In the genomic region with DNA sequence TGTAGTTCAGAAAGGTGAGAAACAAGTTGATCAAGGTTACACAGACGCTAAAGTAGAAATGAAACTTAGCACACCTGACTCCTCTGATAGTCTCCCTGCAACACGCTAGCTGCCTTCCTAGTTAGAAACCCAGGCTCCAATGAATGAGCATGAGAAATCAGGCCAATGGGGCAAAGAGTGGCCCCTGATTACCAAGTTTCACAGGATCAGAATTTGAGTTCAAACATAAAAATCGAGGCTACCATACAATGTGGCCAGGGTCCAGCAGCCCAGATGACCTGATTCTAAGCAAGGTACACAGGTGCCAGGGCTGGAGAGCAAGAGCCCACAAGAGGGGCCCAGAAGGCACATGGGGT, we compare ENCODE assay signal across 16 cellular contexts. TPM values are rescaled to one million over a fixed set of nuclear protein-coding genes. Genes with fewer than 3 reads are reported as not detected.
DNase-seq lines count a peak whose midpoint lies in the region; ATAC-seq, FAIRE-seq and TF ChIP-seq lines count a peak whose summit lies in the region.
"Had no signal": no experiment of that assay in that cellular context is flagged by ENCODE, and none has a peak within 500 bp of the region (broad histone marks: within the 10 kb centered on the region; RNA-seq: fewer than 3 reads in every experiment).

No MANE protein-coding gene starts in this region.

- DNase-seq in GM18507 (ENCODE audit: extremely low spot score, insufficient read length, low read depth) (no peak), chondrocyte (ENCODE audit: low spot score) (no peak), progenitor cell of endocrine pancreas (ENCODE audit: low spot score, unreplicated experiment) (no peak), globus pallidus (ENCODE audit: low spot score) (no peak), SIG-M5 (lab: John Stamatoyannopoulos, UW) (no peak), NCI-H1092 (lab: John Stamatoyannopoulos, UW) (no peak)
- no peak for DNase-seq in activated CD8-positive, alpha-beta T cell treated with anti-CD3 and anti-CD28 coated beads, Interleukin-2, amount 10 ng/mL, durations not matched to agents 7 days and 5 days
- DNase-seq: glutamatergic neuron, lower lobe of right lung, psoas muscle, upper lobe of left lung had no signal

- H3K4me3 Mint-ChIP-seq in chondrocyte (ENCODE audit: unreplicated experiment) = no peak overlapping the region
- H3K4me3 Mint-ChIP-seq in progenitor cell of endocrine pancreas (ENCODE audit: low read depth) = no peak overlapping the region
- no peak overlapping the region for H3K4me3 Mint-ChIP-seq in activated CD8-positive, alpha-beta T cell treated with anti-CD3 and anti-CD28 coated beads, Interleukin-2, amount 10 ng/mL, durations not matched to agents 7 days and 5 days

- FAIRE-seq in GM18507 (lab: Jason Lieb, UNC) = peak; percentile 9
- FAIRE-seq: H54 had no signal

- peaks cover 66% of the 10 kb centered on the region for H3K4me1 Mint-ChIP-seq in chondrocyte (ENCODE audit: low read depth)
- peaks cover 44% of the 10 kb centered on the region for H3K4me1 Mint-ChIP-seq in progenitor cell of endocrine pancreas (ENCODE audit: low read depth)
- no peaks in the 10 kb centered on the region for H3K4me1 Mint-ChIP-seq in activated CD8-positive, alpha-beta T cell treated with anti-CD3 and anti-CD28 coated beads, Interleukin-2, amount 10 ng/mL, durations not matched to agents 7 days and 5 days (ENCODE audit: low read depth)

- no peaks in the 10 kb centered on the region for H3K9me3 Mint-ChIP-seq in chondrocyte (ENCODE audit: low read depth)
- H3K9me3 Mint-ChIP-seq in progenitor cell of endocrine pancreas (ENCODE audit: low read depth) = peaks cover 7% of the 10 kb centered on the region
- H3K9me3 Mint-ChIP-seq in activated CD8-positive, alpha-beta T cell treated with anti-CD3 and anti-CD28 coated beads, Interleukin-2, amount 10 ng/mL, durations not matched to agents 7 days and 5 days (ENCODE audit: insufficient read depth) = no peaks in the 10 kb centered on the region

- POLR2A ChIA-PET in activated CD8-positive, alpha-beta T cell treated with anti-CD3 and anti-CD28 coated beads, Interleukin-2, amount 10 ng/mL, durations not matched to agents 7 days and 5 days (lab: Charles Lee) = no interaction called here

- CTCF ChIA-PET in activated CD8-positive, alpha-beta T cell treated with anti-CD3 and anti-CD28 coated beads, Interleukin-2, amount 10 ng/mL, durations not matched to agents 7 days and 5 days (lab: Charles Lee) = interaction anchor here (2.2 kb wide), 1 partner anchor 27 kb away, joined by 6 read pairs; no protein-coding TSS in a partner anchor

- TF ChIP-seq CTCF in chondrocyte (IDR thresholded peaks at IDR 0.05) (no peak), progenitor cell of endocrine pancreas (IDR thresholded peaks at IDR 0.05; ENCODE audit: unreplicated experiment) (no peak)

- H3K27ac Mint-ChIP-seq in chondrocyte (ENCODE audit: unreplicated experiment) (peak overlapping the region; percentile 13), progenitor cell of endocrine pancreas (peak overlapping the region; percentile 59)
- no peak overlapping the region for H3K27ac Mint-ChIP-seq in activated CD8-positive, alpha-beta T cell treated with anti-CD3 and anti-CD28 coated beads, Interleukin-2, amount 10 ng/mL, durations not matched to agents 7 days and 5 days

- peak; percentile 31 for ATAC-seq in HG02610 (IDR thresholded peaks at IDR 0.05; ENCODE audit: unreplicated experiment)
- ATAC-seq in activated CD8-positive, alpha-beta T cell treated with anti-CD3 and anti-CD28 coated beads, Interleukin-2, amount 10 ng/mL, durations not matched to agents 7 days and 5 days = no peak
- ATAC-seq: lower lobe of right lung, psoas muscle had no signal

- H3K36me3 Mint-ChIP-seq in chondrocyte (ENCODE audit: low read depth) (no peaks in the 10 kb centered on the region), progenitor cell of endocrine pancreas (ENCODE audit: insufficient read depth) (peaks cover 13% of the 10 kb centered on the region)
- H3K36me3 Mint-ChIP-seq in activated CD8-positive, alpha-beta T cell treated with anti-CD3 and anti-CD28 coated beads, Interleukin-2, amount 10 ng/mL, durations not matched to agents 7 days and 5 days (ENCODE audit: low read depth) = no peaks in the 10 kb centered on the region

- no peaks in the 10 kb centered on the region for H3K27me3 Mint-ChIP-seq in chondrocyte (ENCODE audit: low read depth)
- no peaks in the 10 kb centered on the region for H3K27me3 Mint-ChIP-seq in progenitor cell of endocrine pancreas
- peaks cover 14% of the 10 kb centered on the region for H3K27me3 Mint-ChIP-seq in activated CD8-positive, alpha-beta T cell treated with anti-CD3 and anti-CD28 coated beads, Interleukin-2, amount 10 ng/mL, durations not matched to agents 7 days and 5 days (ENCODE audit: low read depth)

RNA-seq across cellular contexts. Expression of a gene that starts 7.7 kb away (rescaled TPM):
- total RNA-seq in chondrocyte (14.7 to 17.0 TPM (median 16.4 TPM) in 3 replicates), progenitor cell of endocrine pancreas (143 and 156 TPM in 2 replicates)
- total RNA-seq in activated CD8-positive, alpha-beta T cell treated with anti-CD3 and anti-CD28 coated beads, Interleukin-2, amount 10 ng/mL, durations not matched to agents 7 days and 5 days = 1 to 10 TPM in 1 of 2 experiments, under 1 TPM in 1; 0.29 to 1.1 TPM

RNA-seq across cellular contexts. Expression of a gene that starts 40.6 kb away (rescaled TPM):
- total RNA-seq in chondrocyte (not detected in 3 replicates), progenitor cell of endocrine pancreas (not detected in 2 replicates)
- not detected for total RNA-seq in activated CD8-positive, alpha-beta T cell treated with anti-CD3 and anti-CD28 coated beads, Interleukin-2, amount 10 ng/mL, durations not matched to agents 7 days and 5 days
- total RNA-seq: activated CD8-positive, alpha-beta memory T cell treated with anti-CD3 and anti-CD28 coated beads for 36 hours; LHCN-M2; psoas muscle; T-helper 2 cell treated with Interferon-gamma antibody and Interleukin-4, amounts not matched to agents 100 ng/mL and 5 ng/mL, for 36 hours had no signal
